Comparison of ENCODE assay signal across 6 cellular contexts in the genomic region with DNA sequence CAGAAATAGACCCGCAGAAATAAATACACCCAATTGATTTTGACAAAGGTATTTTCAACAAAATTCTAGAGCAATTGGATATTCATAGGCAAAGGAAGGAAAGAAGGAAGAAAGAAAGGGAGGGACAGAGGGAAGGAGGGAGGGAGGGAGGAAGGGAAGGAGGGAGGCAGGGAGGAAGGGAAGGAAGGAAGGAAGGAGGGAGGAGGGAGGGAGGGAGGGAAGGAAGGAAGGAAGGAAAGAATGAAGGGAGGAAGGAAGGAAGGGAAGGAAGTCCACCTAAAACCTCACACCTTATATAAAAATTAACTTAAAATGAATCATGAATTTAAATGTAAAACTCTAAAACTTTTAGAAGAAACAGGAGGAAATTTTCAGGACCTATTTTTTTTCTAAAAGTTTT.
"Had no signal": no experiment of that assay in that cellular context is flagged by ENCODE, and none has a peak within 500 bp of the region (broad histone marks: within the 10 kb centered on the region; RNA-seq: fewer than 3 reads in every experiment).

No MANE protein-coding gene starts in this region.

- H3K4me2 ChIP-seq: KMS-11 had no signal

- H3K27ac ChIP-seq: HL-60, KMS-11 had no signal

- FAIRE-seq: HTR-8/SVneo had no signal

- DNase-seq: IMR-90, KBM-7, KG1 had no signal

- H3K9ac ChIP-seq: KMS-11 had no signal
